8 cellular contexts compared by ENCODE assay signal in the genomic region with DNA sequence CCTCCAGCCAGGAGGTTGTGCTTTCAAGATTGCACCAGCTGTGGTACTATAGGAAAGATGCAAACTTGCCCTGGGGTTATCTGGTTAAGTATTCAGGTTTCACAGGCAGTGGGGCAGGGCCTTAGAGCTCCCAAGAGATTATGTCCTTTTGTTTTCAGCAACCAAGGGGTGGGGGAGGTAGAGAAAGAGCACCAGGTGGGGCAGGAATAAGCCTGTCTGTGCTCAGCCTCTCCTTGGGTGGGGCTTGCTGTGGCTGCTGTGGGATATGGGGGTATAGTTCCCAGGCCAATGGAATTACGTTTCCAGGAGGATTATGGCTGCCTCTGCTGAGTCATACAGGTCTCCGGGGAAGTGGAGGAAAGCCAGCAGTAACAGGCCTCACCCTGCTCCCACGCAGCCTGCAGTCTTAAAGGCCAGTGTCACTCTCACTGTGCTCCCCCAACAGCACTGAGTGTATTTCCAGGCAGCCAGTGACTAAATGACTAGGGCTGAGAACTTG.
DNase-seq lines count a peak whose midpoint lies in the region; ATAC-seq and TF ChIP-seq lines count a peak whose summit lies in the region.

No MANE protein-coding gene starts in this region.

- POLR2A ChIA-PET in AG04449 (lab: Yijun Ruan, JAX), result no interaction called here

- ATAC-seq in HG02610 (IDR thresholded peaks at IDR 0.05; ENCODE audit: unreplicated experiment), result peak; percentile 75
- no peak for ATAC-seq in GM18519 (IDR thresholded peaks at IDR 0.05; ENCODE audit: low FRiP score, unreplicated experiment)

- DNase-seq in AG04449 (ENCODE audit: low read depth, low spot score) (peak; percentile 2), NCI-H69 (lab: John Stamatoyannopoulos, UW) (peak; percentile 90), fibroblast of the aortic adventitia (ENCODE audit: low read depth) (peak; percentile 82), SIG-M5 treated with dmso at 0.1 percent for 504 hours (lab: John Stamatoyannopoulos, UW; ENCODE audit: unreplicated experiment) (no peak), OCI-M2 (lab: John Stamatoyannopoulos, UW; ENCODE audit: unreplicated experiment) (no peak)
- no peak for DNase-seq in activated CD4-positive, CD25-positive, alpha-beta regulatory T cell treated with anti-CD3 and anti-CD28 coated beads, Interleukin-2, amount 50 U/mL, for 72 hours

- TF ChIP-seq CTCF in AG04449 (IDR thresholded peaks at IDR 0.05; ENCODE audit: insufficient read depth, low read length, missing control alignments) (no peak), fibroblast of the aortic adventitia (IDR thresholded peaks at IDR 0.05; ENCODE audit: insufficient read depth, low read length) (no peak)

- H3K4me3 ChIP-seq in AG04449 (ENCODE audit: low read depth, low read length) (no peak overlapping the region), fibroblast of the aortic adventitia (ENCODE audit: low read depth, low read length) (no peak overlapping the region)

- CTCF ChIA-PET in AG04449 (lab: Yijun Ruan, JAX), result no interaction called here

Comparison
In these comparisons a context has a peak if more than half of its experiments do, and no peak if none do; other contexts are left out.
1. DNase-seq: peak in AG04449 (single experiment), NCI-H69 (single experiment) and fibroblast of the aortic adventitia (single experiment); none in activated CD4-positive, CD25-positive, alpha-beta regulatory T cell treated with anti-CD3 and anti-CD28 coated beads, Interleukin-2, amount 50 U/mL, for 72 hours (single experiment), SIG-M5 treated with dmso at 0.1 percent for 504 hours (single experiment) and OCI-M2 (single experiment).